ENCODE assay signal across 7 cellular contexts in the genomic region with DNA sequence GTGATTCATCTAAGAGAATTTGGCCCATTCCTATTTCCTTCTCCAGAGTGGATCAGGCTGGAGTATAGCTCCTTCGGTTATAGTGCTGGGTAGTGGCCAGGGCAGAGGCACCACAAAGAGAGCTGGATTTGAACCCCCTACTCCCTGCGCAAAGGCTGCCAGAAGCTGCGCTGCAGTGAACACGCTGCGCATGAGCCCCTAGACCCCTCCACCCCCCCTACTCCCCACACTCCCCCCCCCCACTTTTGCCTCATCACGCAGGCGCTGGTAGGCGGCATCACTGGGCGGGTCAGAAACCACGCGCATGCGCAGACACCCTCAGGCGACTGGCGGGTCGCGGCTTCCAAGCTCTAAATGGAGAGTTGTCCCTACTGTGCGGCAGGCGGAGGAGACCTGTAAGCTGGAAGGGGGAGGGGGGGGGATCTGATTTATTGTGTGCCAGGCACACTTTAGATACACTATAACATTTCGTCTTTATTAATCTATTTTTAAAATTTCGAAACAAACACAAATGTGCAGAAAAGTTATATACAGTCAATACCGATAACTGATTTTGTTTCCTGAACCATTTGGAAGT. TPM values are rescaled to one million over a fixed set of nuclear protein-coding genes. Genes with fewer than 3 reads are reported as not detected.
A peak's percentile ranks its signal among the peaks of the same experiment; 100 is the strongest.
DNase-seq lines count a peak whose midpoint lies in the region; ATAC-seq and TF ChIP-seq lines count a peak whose summit lies in the region.

No MANE protein-coding gene starts in this region.

- H3K4me3 Mint-ChIP-seq in activated T-cell treated with anti-CD3 and anti-CD28 coated beads, Interleukin-2, amount 50 U/mL, for 24 hours: peak overlapping the region; percentile 84

- H3K9me3 ChIP-seq in mucosa of stomach (ENCODE audit: control insufficient read depth, low read length): no peaks in the 10 kb centered on the region

- peak; percentile 39 for TF ChIP-seq POLR2A in GM18526 (IDR thresholded peaks at IDR 0.05; ENCODE audit: extremely low read depth, insufficient read length)

- no peaks in the 10 kb centered on the region for H3K27me3 Mint-ChIP-seq in activated T-cell treated with anti-CD3 and anti-CD28 coated beads, Interleukin-2, amount 50 U/mL, for 24 hours

- H3K27me3 ChIP-seq in mucosa of stomach (ENCODE audit: control insufficient read depth, insufficient read depth, low read length): no peaks in the 10 kb centered on the region

- ATAC-seq in esophagus mucosa: peak; percentile 58

- H3K36me3 Mint-ChIP-seq in activated T-cell treated with anti-CD3 and anti-CD28 coated beads, Interleukin-2, amount 50 U/mL, for 24 hours (ENCODE audit: low read depth): peaks cover 27% of the 10 kb centered on the region

- no peaks in the 10 kb centered on the region for H3K9me3 Mint-ChIP-seq in activated T-cell treated with anti-CD3 and anti-CD28 coated beads, Interleukin-2, amount 50 U/mL, for 24 hours

- H3K36me3 ChIP-seq in mucosa of stomach (ENCODE audit: control insufficient read depth, insufficient read depth, low read length): no peaks in the 10 kb centered on the region

- H3K27ac Mint-ChIP-seq in activated T-cell treated with anti-CD3 and anti-CD28 coated beads, Interleukin-2, amount 50 U/mL, for 24 hours: peak overlapping the region; percentile 95

- H3K9ac ChIP-seq in mucosa of stomach (ENCODE audit: low read length): peak overlapping the region; percentile 70

- DNase-seq in HuH-7.5 (ENCODE audit: low spot score): peak; percentile 90
- peak; percentile 99 for DNase-seq in OCI-M2 (lab: John Stamatoyannopoulos, UW; ENCODE audit: unreplicated experiment)
- peak; percentile 95 for DNase-seq in activated T-cell treated with anti-CD3 and anti-CD28 coated beads, Interleukin-2, amount 50 U/mL, for 24 hours
- peak; percentile 81 for DNase-seq in stimulated activated CD8-positive, alpha-beta memory T cell treated with anti-CD3 and anti-CD28 coated beads, Interleukin-4, amount 100 ng/mL, for 4 hours (ENCODE audit: low read depth in 2 of 2, low spot score in 1 of 2)

- peaks cover 15% of the 10 kb centered on the region for H3K4me1 ChIP-seq in mucosa of stomach (ENCODE audit: control insufficient read depth, insufficient read depth, low read length)

- peak overlapping the region; percentile 85 for H3K4me3 ChIP-seq in mucosa of stomach (ENCODE audit: low read length)

- peaks cover 39% of the 10 kb centered on the region for H3K4me1 Mint-ChIP-seq in activated T-cell treated with anti-CD3 and anti-CD28 coated beads, Interleukin-2, amount 50 U/mL, for 24 hours (ENCODE audit: low read depth)

RNA-seq across cellular contexts. Expression of a gene that starts 38.7 kb away (rescaled TPM):
- 213 TPM for total RNA-seq in esophagus mucosa

RNA-seq across cellular contexts. Expression of a gene that starts 58.0 kb away (rescaled TPM):
- 0.80 TPM for total RNA-seq in esophagus mucosa

Comparison
In these comparisons a context has a peak if more than half of its experiments do, and no peak if none do; other contexts are left out.
1. Peak in every context shown above with its lines: DNase-seq, ATAC-seq and H3K4me3 ChIP-seq.